ENCODE assay signal across 8 cellular contexts in genomic region chr17:74212262-74212912, GRCh38. TPM values are rescaled to one million over a fixed set of nuclear protein-coding genes. Genes with fewer than 3 reads are reported as not detected.
A peak's percentile ranks its signal among the peaks of the same experiment; 100 is the strongest.
DNase-seq lines count a peak whose midpoint lies in the region; ATAC-seq, FAIRE-seq and TF ChIP-seq lines count a peak whose summit lies in the region.

No MANE protein-coding gene starts in this region.

- H3K4me1 Mint-ChIP-seq in naive B cell: peaks cover 33 to 67% (median 55%) of the 10 kb centered on the region in 3 donors

- H3K4me2 ChIP-seq in BLaER1: peak overlapping the region; percentile 95
- H3K4me2 ChIP-seq in endothelial cell of umbilical vein (ENCODE audit: insufficient read depth, low read length): peak overlapping the region; percentile 73

- H3K4me3 ChIP-seq in BLaER1: peak overlapping the region; percentile 70
- peak overlapping the region; percentile 61 for H3K4me3 ChIP-seq in HAP-1
- peak overlapping the region; percentile 41 to 76 (median 50) for H3K4me3 ChIP-seq in endothelial cell of umbilical vein (replicated peaks in 1 of 3; ENCODE audit: insufficient read depth in 1 of 3, low read depth in 1 of 3, low read length in 3 of 3)

- H3K27me3 ChIP-seq in BLaER1: no peaks in the 10 kb centered on the region
- no peaks in the 10 kb centered on the region for H3K27me3 ChIP-seq in HAP-1 (ENCODE audit: low read depth)
- no peaks in the 10 kb centered on the region for H3K27me3 ChIP-seq in endothelial cell of umbilical vein (ENCODE audit: control insufficient read depth in 2 of 2, insufficient read depth in 2 of 2, low read length in 2 of 2)

- peaks cover 78% of the 10 kb centered on the region for H3K4me1 ChIP-seq in BLaER1
- peaks cover 32% of the 10 kb centered on the region for H3K4me1 ChIP-seq in HAP-1
- H3K4me1 ChIP-seq in endothelial cell of umbilical vein (ENCODE audit: control insufficient read depth, extremely low read depth, insufficient read depth, low read length): peaks cover 17% of the 10 kb centered on the region

- H3K36me3 ChIP-seq in BLaER1 (peaks cover 46% of the 10 kb centered on the region), HAP-1 (replicated peaks) (peaks cover 40% of the 10 kb centered on the region), endothelial cell of umbilical vein (ENCODE audit: control insufficient read depth in 2 of 2, extremely low read depth in 1 of 2, insufficient read depth in 2 of 2, low read length in 2 of 2) (peaks cover 21 to 22% of the 10 kb centered on the region in 2 experiments)

- H3K9ac ChIP-seq in BLaER1 (peak overlapping the region; percentile 66), endothelial cell of umbilical vein (replicated peaks; ENCODE audit: extremely low read depth, insufficient read depth, low read length) (peak overlapping the region; percentile 53)

- H2AFZ ChIP-seq in endothelial cell of umbilical vein (ENCODE audit: low read depth, low read length): peak overlapping the region; percentile 73

- FAIRE-seq in endothelial cell of umbilical vein (lab: Jason Lieb, UNC): peak; percentile 59

- no peaks in the 10 kb centered on the region for H3K9me1 ChIP-seq in endothelial cell of umbilical vein (replicated peaks; ENCODE audit: control insufficient read depth, extremely low read depth, insufficient read depth, low read length)

- H3K9me3 Mint-ChIP-seq in naive B cell: no peaks in the 10 kb centered on the region

- peak overlapping the region; percentile 82 to 96 (median 90) for H3K4me3 Mint-ChIP-seq in naive B cell

- no peaks in the 10 kb centered on the region for H3K9me3 ChIP-seq in BLaER1
- H3K9me3 ChIP-seq in HAP-1: no peaks in the 10 kb centered on the region
- H3K9me3 ChIP-seq in endothelial cell of umbilical vein (replicated peaks; ENCODE audit: control insufficient read depth, insufficient read depth, low read length): no peaks in the 10 kb centered on the region

- DNase-seq in HAP-1 (ENCODE audit: low spot score in 2 of 2): peak; percentile 19 to 65
- DNase-seq in UCSD-AML1 (lab: John Stamatoyannopoulos, UW; ENCODE audit: unreplicated experiment): peak; percentile 40
- DNase-seq in endothelial cell of umbilical vein (ENCODE audit: low read depth, low spot score): peak; percentile 20
- DNase-seq in naive B cell: no peak
- no peak for DNase-seq in pons (ENCODE audit: low spot score)
- DNase-seq in NCI-H2029 (lab: John Stamatoyannopoulos, UW): no peak

- peak overlapping the region; percentile 40; the same call in 1 of the 2 replicates for H3K27ac ChIP-seq in BLaER1
- H3K27ac ChIP-seq in endothelial cell of umbilical vein (ENCODE audit: insufficient read depth, low read depth, low read length): no peak overlapping the region

- POLR2A ChIA-PET in endothelial cell of umbilical vein (lab: Charles Lee): interaction anchor here (1.0 to 1.5 kb wide), 3 partner anchors 8 to 9 kb away, joined by 3 to 7 read pairs (median 6); partner anchors contain the start of gene RPL38

- TF ChIP-seq CTCF in endothelial cell of umbilical vein (IDR thresholded peaks at IDR 0.05; ENCODE audit: extremely low read depth in 1 of 2, insufficient read depth in 1 of 2, low read depth in 1 of 2, low read length in 2 of 2): no peak

- CTCF ChIA-PET in endothelial cell of umbilical vein (lab: Charles Lee): interaction anchor here (1.0 to 1.9 kb wide), 7 partner anchors 9 to 242 kb away, joined by 3 to 34 read pairs (median 4); partner anchors contain the start of gene RPL38

- H3K36me3 Mint-ChIP-seq in naive B cell: peaks cover 0 to 3% of the 10 kb centered on the region in 2 donors

- no peak for TF ChIP-seq POLR2A in endothelial cell of umbilical vein (IDR thresholded peaks at IDR 0.05; ENCODE audit: low read depth, low read length)

- in situ Hi-C loops in HAP-1 (cut with MboI; ENCODE audit: low sequenced_read_pairs): loop anchor here (25.0 kb wide), 1 partner anchor 950 kb away; the partner anchor contains the start of gene CPSF4L

- dilution Hi-C loops in endothelial cell of umbilical vein (cut with MboI; ENCODE audit: extremely low pct_ligation_motif_present, low sequenced_read_pairs): no loop called here

- no peaks in the 10 kb centered on the region for H3K27me3 Mint-ChIP-seq in naive B cell

- H3K79me2 ChIP-seq in endothelial cell of umbilical vein (ENCODE audit: control insufficient read depth, insufficient read depth, low read length): peaks cover 10% of the 10 kb centered on the region

- no TSS peak for BruUV-seq in endothelial cell of umbilical vein (replicated peaks; lab: Mats Ljungman, UMichigan)

- intact Hi-C loops in endothelial cell of umbilical vein (cut with micrococcal nuclease): loop anchor here (5.0 kb wide), 2 partner anchors 85 to 155 kb away; partner anchors contain the start of gene GPR142

- H3K27ac Mint-ChIP-seq in naive B cell: peak overlapping the region; percentile 22 to 95 (median 70)

- H4K20me1 ChIP-seq in BLaER1 (peaks cover 86% of the 10 kb centered on the region), endothelial cell of umbilical vein (replicated peaks; ENCODE audit: control insufficient read depth, extremely low read depth, insufficient read depth, low read length) (no peaks in the 10 kb centered on the region)

- ATAC-seq in naive B cell (ENCODE audit: low read depth in 2 of 2) (peak; percentile 6 to 7), HG02798 (IDR thresholded peaks at IDR 0.05; ENCODE audit: poor library complexity, unreplicated experiment) (no peak)

TF ChIP-seq in endothelial cell of umbilical vein, 7 proteins besides CTCF, POLR2A, EP300 and RAD21:
- TF ChIP-seq, protein P1, sequence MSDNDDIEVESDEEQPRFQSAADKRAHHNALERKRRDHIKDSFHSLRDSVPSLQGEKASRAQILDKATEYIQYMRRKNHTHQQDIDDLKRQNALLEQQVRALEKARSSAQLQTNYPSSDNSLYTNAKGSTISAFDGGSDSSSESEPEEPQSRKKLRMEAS (IDR thresholded peaks at IDR 0.05; ENCODE audit: insufficient read depth, insufficient read length): no peak
- TF ChIP-seq EZH2 (IDR thresholded peaks at IDR 0.05; ENCODE audit: borderline replicate concordance, low read depth, low read length, severe bottlenecking): peak; percentile 29

RNA-seq across cellular contexts. Expression of gene TTYH2, which starts 1.0 kb away (rescaled TPM):
- 0.75 and 1.1 TPM in 2 replicates for total RNA-seq in endothelial cell of umbilical vein
- polyA plus RNA-seq in endothelial cell of umbilical vein (1.7 and 2.0 TPM in 2 replicates), naive B cell (ENCODE audit: low read depth in 6 of 6) (1 to 10 TPM in 4 of 6 donors, under 1 TPM in 2; 0.57 to 2.0 (median 1.1) TPM)
- polyA plus RNA-seq in endothelial cell of umbilical vein (2011; cell fraction: cytosol; rRNA removed): 1.1 TPM in 2 replicates
- polyA plus RNA-seq in endothelial cell of umbilical vein (2011; cell fraction: nucleus; rRNA removed): 1.7 and 1.8 TPM in 2 replicates
- polyA plus RNA-seq in endothelial cell of umbilical vein (2012): 1.5 and 2.2 TPM in 2 replicates
- 0.63 and 3.4 TPM in 2 replicates for polyA minus RNA-seq in endothelial cell of umbilical vein
- not detected for polyA minus RNA-seq in endothelial cell of umbilical vein (2011; cell fraction: cytosol; rRNA and poly(A)+ RNA removed)
- polyA minus RNA-seq in endothelial cell of umbilical vein (2011; cell fraction: nucleus; rRNA and poly(A)+ RNA removed): 0.38 and 0.96 TPM in 2 replicates

RNA-seq across cellular contexts. Expression of gene RPL38, which starts 8.9 kb away (rescaled TPM):
- 1,006 and 1,060 TPM in 2 replicates for total RNA-seq in endothelial cell of umbilical vein
- 256 and 366 TPM in 2 replicates for polyA plus RNA-seq in endothelial cell of umbilical vein
- 1,088 and 1,625 TPM in 2 replicates for polyA plus RNA-seq in endothelial cell of umbilical vein (2011; cell fraction: cytosol; rRNA removed)
- 326 and 795 TPM in 2 replicates for polyA plus RNA-seq in endothelial cell of umbilical vein (2011; cell fraction: nucleus; rRNA removed)
- 3,629 and 5,153 TPM in 2 replicates for polyA plus RNA-seq in endothelial cell of umbilical vein (2012)
- polyA minus RNA-seq in endothelial cell of umbilical vein: 668 and 715 TPM in 2 replicates
- 605 TPM for polyA minus RNA-seq in endothelial cell of umbilical vein (2011; cell fraction: cytosol; rRNA and poly(A)+ RNA removed)
- 71.9 and 123 TPM in 2 replicates for polyA minus RNA-seq in endothelial cell of umbilical vein (2011; cell fraction: nucleus; rRNA and poly(A)+ RNA removed)
- 1,000 to 10,000 TPM; 1,035 to 2,004 (median 1,907) TPM for polyA plus RNA-seq in naive B cell (ENCODE audit: low read depth in 6 of 6)

Comparison
In these comparisons a context has a peak if more than half of its experiments do, and no peak if none do; other contexts are left out.
1. DNase-seq: peak in HAP-1 (2 of 2), UCSD-AML1 (single experiment) and endothelial cell of umbilical vein (single experiment); none in naive B cell (single experiment), pons (single experiment) and NCI-H2029 (single experiment).
2. Peak in every context shown above with its lines, with median percentiles within 50 percentile points of each other: H3K4me3 ChIP-seq.